ENCODE assay signal across 29 cellular contexts in the genomic region with DNA sequence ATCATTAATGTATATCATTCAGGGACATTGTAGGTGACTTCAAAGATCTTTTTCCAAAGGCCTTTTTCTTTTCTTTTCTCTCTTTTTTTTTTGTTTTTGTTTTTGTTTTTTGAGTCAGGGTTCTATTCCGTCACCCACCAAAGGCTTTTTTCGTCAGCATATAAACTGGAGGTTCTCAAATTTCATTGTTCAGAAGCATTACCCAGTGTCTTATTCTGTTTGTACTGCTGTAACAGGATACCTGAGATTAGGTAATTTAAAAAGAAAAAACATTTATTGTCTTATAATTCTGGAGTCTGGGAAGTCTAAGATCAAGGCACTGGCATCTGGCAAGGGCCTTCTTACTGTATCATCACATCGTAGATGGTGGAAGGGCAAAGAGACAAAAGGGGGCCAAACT. TPM values are rescaled to one million over a fixed set of nuclear protein-coding genes. Genes with fewer than 3 reads are reported as not detected.
"Had no signal": no experiment of that assay in that cellular context is flagged by ENCODE, and none has a peak within 500 bp of the region (broad histone marks: within the 10 kb centered on the region; RNA-seq: fewer than 3 reads in every experiment).

No MANE protein-coding gene starts in this region.

- H3K9me3 ChIP-seq: adrenal gland, body of pancreas, colonic mucosa had no signal

- H3K27me3 ChIP-seq: adrenal gland, body of pancreas, colonic mucosa had no signal

- FAIRE-seq: frontal cortex had no signal

- H3K4me1 ChIP-seq: adrenal gland, body of pancreas, colonic mucosa had no signal

- H3K36me3 ChIP-seq: adrenal gland, cardiac muscle cell, colonic mucosa, WERI-Rb-1 had no signal

- DNase-seq: activated B cell treated with CpG ODN at 0.5 μM for 24 hours; activated CD4-positive, alpha-beta T cell treated with anti-CD3 and anti-CD28 coated beads for 48 hours; activated CD4-positive, alpha-beta T cell treated with anti-CD3 and anti-CD28 coated beads, Interleukin-2, amount 50 U/mL, for 1 hour; activated CD4-positive, alpha-beta T cell treated with anti-CD3 and anti-CD28 coated beads, Interleukin-2, amount 50 U/mL, for 48 hours; activated CD8-positive, alpha-beta memory T cell treated with anti-CD3 and anti-CD28 coated beads for 24 hours; activated CD8-positive, alpha-beta T cell treated with anti-CD3 and anti-CD28 coated beads for 36 hours; activated effector memory CD4-positive, alpha-beta T cell treated with anti-CD3 and anti-CD28 coated beads, Interleukin-2, amount 50 U/mL, for 16 hours; activated naive CD4-positive, alpha-beta T cell treated with anti-CD3 and anti-CD28 coated beads for 36 hours; activated naive CD8-positive, alpha-beta T cell treated with anti-CD3 and anti-CD28 coated beads for 36 hours; activated naive CD8-positive, alpha-beta T cell treated with anti-CD3 and anti-CD28 coated beads, Interleukin-2, amount 50 U/mL, for 24 hours; activated T-cell treated with anti-CD3 and anti-CD28 coated beads, Interleukin-2, amount 50 U/mL, for 48 hours; adrenal gland; amygdala; aorta; body of pancreas; central memory CD4-positive, alpha-beta T cell; cerebellar nuclear complex; colonic mucosa; effector memory CD4-positive, alpha-beta T cell; endodermal cell; head of caudate nucleus; T-helper 17 cell; T1000; WERI-Rb-1 had no signal

- H3K4me3 ChIP-seq: adrenal gland, body of pancreas, cardiac muscle cell, colonic mucosa had no signal

- H3K27ac ChIP-seq: adrenal gland, body of pancreas, cardiac muscle cell, colonic mucosa, WERI-Rb-1 had no signal

RNA-seq across cellular contexts. Expression of a gene that starts 6.4 kb away (rescaled TPM):
- total RNA-seq: activated B cell treated with CpG ODN at 0.5 μM for 24 hours; activated CD8-positive, alpha-beta T cell treated with anti-CD3 and anti-CD28 coated beads for 36 hours; activated naive CD4-positive, alpha-beta T cell treated with anti-CD3 and anti-CD28 coated beads for 36 hours; activated naive CD8-positive, alpha-beta T cell treated with anti-CD3 and anti-CD28 coated beads for 36 hours; activated T-helper 1 cell treated with anti-CD3 and anti-CD28 coated beads, Interleukin-12 subunit alpha, Interleukin-12 subunit beta, Interleukin-2, Interleukin-4 antibody, amounts not matched to agents 30 ng/mL and 10 ng/mL and 1 ng/mL, durations not matched to agents 14 hours and 24 hours and 36 hours; activated T-helper 2 cell treated with anti-CD3 and anti-CD28 coated beads, Interferon-gamma antibody, Interleukin-2, Interleukin-4, amounts not matched to agents 10 μg/mL and 5 μg/mL and 100 μg/mL, durations not matched to agents 14 hours and 24 hours and 36 hours; esophagus mucosa; T-helper 17 cell had no signal
